Comparison of ENCODE assay signal across 8 cellular contexts in the genomic region with DNA sequence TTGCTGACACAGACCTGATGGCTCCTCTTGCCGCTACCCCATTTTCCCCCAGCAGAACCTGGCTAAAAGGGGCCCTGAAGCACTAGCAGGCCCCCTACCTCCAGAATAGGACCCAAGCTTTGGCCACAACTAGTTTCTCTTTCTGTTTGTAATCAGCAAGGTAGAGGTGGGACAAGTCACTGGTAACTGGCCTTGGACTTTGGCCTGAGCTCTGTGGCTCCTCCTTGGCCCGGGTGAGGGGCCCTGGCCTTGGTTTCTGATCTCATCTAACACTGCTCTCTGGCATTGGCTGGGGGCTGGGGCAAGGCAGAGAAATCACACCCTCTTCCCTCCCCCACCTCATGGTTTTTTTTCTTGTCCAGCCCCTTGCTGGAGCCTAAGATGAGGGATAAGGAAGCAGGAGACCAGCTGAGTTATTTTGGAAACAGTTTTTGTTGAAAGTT. TPM values are rescaled to one million over a fixed set of nuclear protein-coding genes. Genes with fewer than 3 reads are reported as not detected.
DNase-seq lines count a peak whose midpoint lies in the region; ATAC-seq and TF ChIP-seq lines count a peak whose summit lies in the region.

No MANE protein-coding gene starts in this region.

- H3K4me3 ChIP-seq in AG04449 (ENCODE audit: low read depth, low read length) (peak overlapping the region; percentile 89), brain microvascular endothelial cell (ENCODE audit: low read depth, low read length) (peak overlapping the region; percentile 92), mucosa of descending colon (no peak overlapping the region)

- intact Hi-C loops in mucosa of descending colon (cut with DNase I, micrococcal nuclease) = no loop called here

- no peak overlapping the region for H3K27ac ChIP-seq in brain microvascular endothelial cell

- no peaks in the 10 kb centered on the region for H3K27me3 ChIP-seq in brain microvascular endothelial cell (replicated peaks)

- POLR2A ChIA-PET in AG04449 (lab: Yijun Ruan, JAX) = no interaction called here

- no peak for DNase-seq in AG04449 (ENCODE audit: low read depth, low spot score)
- DNase-seq in HT-29 (ENCODE audit: low spot score) = peak; percentile 66
- no peak for DNase-seq in brain microvascular endothelial cell
- DNase-seq in mucosa of descending colon = peak; percentile 75 to 83 (median 82)
- DNase-seq in H4 (ENCODE audit: low spot score) = no peak
- DNase-seq in G401 (ENCODE audit: low spot score) = no peak
- no peak for DNase-seq in NCI-H82 treated with DMSO at 0.1 percent for 48 hours (lab: John Stamatoyannopoulos, UW; ENCODE audit: unreplicated experiment)

- TF ChIP-seq CTCF in AG04449 (IDR thresholded peaks at IDR 0.05; ENCODE audit: insufficient read depth, low read length, missing control alignments) (no peak), brain microvascular endothelial cell (IDR thresholded peaks at IDR 0.05; ENCODE audit: low read depth, low read length, missing control alignments) (no peak), mucosa of descending colon (IDR thresholded peaks at IDR 0.05) (no peak)

- H3K9me3 ChIP-seq in mucosa of descending colon = peaks cover 7% of the 10 kb centered on the region

- peak; percentile 48 for ATAC-seq in mucosa of descending colon
- no peak for ATAC-seq in GM21619 (IDR thresholded peaks at IDR 0.05; ENCODE audit: unreplicated experiment)

- CTCF ChIA-PET in AG04449 (lab: Yijun Ruan, JAX) = interaction anchor here (1.2 to 9.1 kb wide), 5 partner anchors 10 to 73 kb away, joined by 3 to 117 read pairs (median 4); a partner anchor contains a TSS

- H3K4me1 ChIP-seq in mucosa of descending colon (ENCODE audit: low read depth) = peaks cover 18% of the 10 kb centered on the region

- H3K36me3 ChIP-seq in brain microvascular endothelial cell (replicated peaks) (peaks cover 27% of the 10 kb centered on the region), mucosa of descending colon (ENCODE audit: low read depth) (peaks cover 4% of the 10 kb centered on the region)

- in situ Hi-C loops in brain microvascular endothelial cell (cut with HindIII; ENCODE audit: low pct_ligation_motif_present, low sequenced_read_pairs) (no loop called here), G401 (cut with HindIII; ENCODE audit: low sequenced_read_pairs) (loop anchor here (5.0 kb wide), 1 partner anchor 71 kb away; no protein-coding TSS in a partner anchor)

RNA-seq across cellular contexts. Expression of a gene that starts 2.1 kb away (rescaled TPM):
- 263 and 264 TPM in 2 replicates for total RNA-seq in HT-29 (2014; rRNA removed; shearing (Covaris generic))
- 100 to 1,000 TPM; 241 to 325 (median 252) TPM for total RNA-seq in mucosa of descending colon
- 166 TPM in 2 replicates for total RNA-seq in H4 (2014; rRNA removed; shearing (Covaris generic))
- 109 and 147 TPM in 2 replicates for total RNA-seq in G401 (2014; rRNA removed; shearing (Covaris generic))

RNA-seq across cellular contexts. Expression of a gene that starts 21.7 kb away (rescaled TPM):
- 0.26 TPM in 1 of 2 replicates, not detected in the other for total RNA-seq in HT-29 (2014; rRNA removed; shearing (Covaris generic))
- total RNA-seq in mucosa of descending colon = 1 to 10 TPM in 2 of 3 donors, under 1 TPM in 1; 0.49 to 2.4 (median 2.1) TPM
- 0.06 and 0.08 TPM in 2 replicates for total RNA-seq in H4 (2014; rRNA removed; shearing (Covaris generic))
- 1.7 and 16.2 TPM in 2 replicates for total RNA-seq in G401 (2014; rRNA removed; shearing (Covaris generic))

RNA-seq across cellular contexts. Expression of a gene that starts 32.8 kb away (rescaled TPM):
- not detected in 2 replicates for total RNA-seq in HT-29 (2014; rRNA removed; shearing (Covaris generic))
- total RNA-seq in mucosa of descending colon = 1 to 10 TPM in 1 of 3 donors, not detected in 2; 2.3 TPM
- total RNA-seq in H4 (2014; rRNA removed; shearing (Covaris generic)) = not detected in 2 replicates
- not detected in 2 replicates for total RNA-seq in G401 (2014; rRNA removed; shearing (Covaris generic))

RNA-seq across cellular contexts. Expression of a gene that starts 57.8 kb away (rescaled TPM):
- 0.29 and 0.38 TPM in 2 replicates for total RNA-seq in HT-29 (2014; rRNA removed; shearing (Covaris generic))
- 10 to 100 TPM in 1 of 3 donors, 1 to 10 TPM in 2; 1.9 to 60.9 (median 3.4) TPM for total RNA-seq in mucosa of descending colon
- 0.56 and 0.78 TPM in 2 replicates for total RNA-seq in H4 (2014; rRNA removed; shearing (Covaris generic))
- total RNA-seq in G401 (2014; rRNA removed; shearing (Covaris generic)) = 12.0 and 16.3 TPM in 2 replicates

Comparison
In these comparisons a context has a peak if more than half of its experiments do, and no peak if none do; other contexts are left out.
1. DNase-seq: peak in HT-29 (single experiment) and mucosa of descending colon (3 of 3); none in AG04449 (single experiment), brain microvascular endothelial cell (single experiment), H4 (single experiment), G401 (single experiment) and NCI-H82 treated with DMSO at 0.1 percent for 48 hours (single experiment).